In the genomic region with DNA sequence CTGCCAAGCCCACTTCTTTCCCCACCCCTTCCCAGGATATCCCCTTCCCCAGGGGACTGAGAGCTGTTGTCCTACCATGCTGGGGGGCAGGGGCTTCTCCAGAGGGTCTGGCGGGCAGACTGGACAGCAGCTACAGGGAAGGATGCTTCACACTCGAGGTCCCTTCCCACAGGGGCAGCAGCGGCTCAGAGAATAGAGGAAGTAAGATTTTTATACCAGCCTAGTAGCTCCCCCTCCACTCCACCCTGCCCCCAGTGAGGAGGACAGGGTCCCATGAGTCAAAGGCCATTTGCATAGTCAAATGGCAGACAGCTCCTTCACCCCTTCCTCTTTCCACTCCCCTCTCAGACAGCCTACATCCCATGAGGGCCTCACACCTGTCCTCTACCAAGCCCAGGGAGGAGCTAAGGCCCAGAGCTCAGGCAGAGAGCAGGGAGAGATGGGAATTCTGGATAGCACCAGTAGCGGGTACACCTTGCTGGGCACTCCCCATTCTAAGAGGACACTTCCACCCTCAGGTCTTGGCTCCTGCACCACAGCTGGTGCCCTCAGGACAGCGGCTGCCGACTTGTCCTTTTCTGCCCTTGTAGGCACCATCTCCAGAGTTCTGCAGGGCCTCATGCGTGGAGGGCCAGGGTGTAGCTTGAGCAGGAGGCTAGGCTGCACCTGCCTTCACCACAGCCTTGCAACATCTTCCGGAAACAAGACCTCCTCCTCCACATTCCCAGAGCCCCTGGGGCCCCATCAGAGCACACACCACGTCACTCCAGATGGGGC, we compare ENCODE assay signal across 8 cellular contexts. TPM values are rescaled to one million over a fixed set of nuclear protein-coding genes. Genes with fewer than 3 reads are reported as not detected.
DNase-seq lines count a peak whose midpoint lies in the region; ATAC-seq and TF ChIP-seq lines count a peak whose summit lies in the region.

A gene with protein sequence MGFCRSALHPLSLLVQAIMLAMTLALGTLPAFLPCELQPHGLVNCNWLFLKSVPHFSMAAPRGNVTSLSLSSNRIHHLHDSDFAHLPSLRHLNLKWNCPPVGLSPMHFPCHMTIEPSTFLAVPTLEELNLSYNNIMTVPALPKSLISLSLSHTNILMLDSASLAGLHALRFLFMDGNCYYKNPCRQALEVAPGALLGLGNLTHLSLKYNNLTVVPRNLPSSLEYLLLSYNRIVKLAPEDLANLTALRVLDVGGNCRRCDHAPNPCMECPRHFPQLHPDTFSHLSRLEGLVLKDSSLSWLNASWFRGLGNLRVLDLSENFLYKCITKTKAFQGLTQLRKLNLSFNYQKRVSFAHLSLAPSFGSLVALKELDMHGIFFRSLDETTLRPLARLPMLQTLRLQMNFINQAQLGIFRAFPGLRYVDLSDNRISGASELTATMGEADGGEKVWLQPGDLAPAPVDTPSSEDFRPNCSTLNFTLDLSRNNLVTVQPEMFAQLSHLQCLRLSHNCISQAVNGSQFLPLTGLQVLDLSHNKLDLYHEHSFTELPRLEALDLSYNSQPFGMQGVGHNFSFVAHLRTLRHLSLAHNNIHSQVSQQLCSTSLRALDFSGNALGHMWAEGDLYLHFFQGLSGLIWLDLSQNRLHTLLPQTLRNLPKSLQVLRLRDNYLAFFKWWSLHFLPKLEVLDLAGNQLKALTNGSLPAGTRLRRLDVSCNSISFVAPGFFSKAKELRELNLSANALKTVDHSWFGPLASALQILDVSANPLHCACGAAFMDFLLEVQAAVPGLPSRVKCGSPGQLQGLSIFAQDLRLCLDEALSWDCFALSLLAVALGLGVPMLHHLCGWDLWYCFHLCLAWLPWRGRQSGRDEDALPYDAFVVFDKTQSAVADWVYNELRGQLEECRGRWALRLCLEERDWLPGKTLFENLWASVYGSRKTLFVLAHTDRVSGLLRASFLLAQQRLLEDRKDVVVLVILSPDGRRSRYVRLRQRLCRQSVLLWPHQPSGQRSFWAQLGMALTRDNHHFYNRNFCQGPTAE (minus strand): TSS at position 194 of the 777 bp plus-strand sequence. CDS start 116 bp downstream, at position 78.

- TF ChIP-seq CTCF in CD8-positive, alpha-beta T cell (IDR thresholded peaks at IDR 0.05), result no peak
- TF ChIP-seq CTCF in Peyer's patch (IDR thresholded peaks at IDR 0.05) (no peak), adrenal gland (IDR thresholded peaks at IDR 0.05) (no peak)

- TF ChIP-seq POLR2A in Peyer's patch (IDR thresholded peaks at IDR 0.05) (no peak), adrenal gland (IDR thresholded peaks at IDR 0.05) (no peak)

- no peaks in the 10 kb centered on the region for H3K9me3 ChIP-seq in CD8-positive, alpha-beta T cell (ENCODE audit: low read length)
- H3K9me3 ChIP-seq in Peyer's patch (no peaks in the 10 kb centered on the region), adrenal gland (replicated peaks in 1 of 3) (no peaks in the 10 kb centered on the region)

- intact Hi-C loops in CD8-positive, alpha-beta T cell (cut with DNase I, micrococcal nuclease), result loop anchor here in 1 of 2 experiments (10.0 kb wide), 1 partner anchor 171 kb away; a partner anchor contains a TSS
- intact Hi-C loops in adrenal gland (cut with DNase I), result no loop called here

- peaks cover 68% of the 10 kb centered on the region for H3K4me1 Mint-ChIP-seq in CD8-positive, alpha-beta T cell (ENCODE audit: low read depth)
- peaks cover 51 to 62% (median 55%) of the 10 kb centered on the region in 3 donors for H3K4me1 Mint-ChIP-seq in naive B cell

- no peaks in the 10 kb centered on the region for H3K27me3 Mint-ChIP-seq in CD8-positive, alpha-beta T cell (ENCODE audit: low read depth)
- no peaks in the 10 kb centered on the region for H3K27me3 Mint-ChIP-seq in naive B cell

- no peaks in the 10 kb centered on the region for H3K27me3 ChIP-seq in CD8-positive, alpha-beta T cell (ENCODE audit: insufficient read depth, low read length)
- H3K27me3 ChIP-seq in Peyer's patch, result no peaks in the 10 kb centered on the region
- no peaks in the 10 kb centered on the region for H3K27me3 ChIP-seq in adrenal gland

- POLR2A ChIA-PET in CD8-positive, alpha-beta T cell (lab: Charles Lee), result interaction anchor here (0.6 to 3.7 kb wide), 9 partner anchors 12 to 114 kb away, joined by 3 to 13 read pairs (median 4); a partner anchor contains a TSS

- H3K4me3 ChIP-seq in CD8-positive, alpha-beta T cell (ENCODE audit: low read depth, low read length), result peak within 1 kb of the TSS; percentile 14
- peak within 1 kb of the TSS in 2 of 4 donors; percentile 25 to 41 for H3K4me3 ChIP-seq in Peyer's patch
- H3K4me3 ChIP-seq in adrenal gland, result no peak within 1 kb of the TSS

- no peaks in the 10 kb centered on the region for H3K9me3 Mint-ChIP-seq in CD8-positive, alpha-beta T cell
- no peaks in the 10 kb centered on the region for H3K9me3 Mint-ChIP-seq in naive B cell

- peak; percentile 45 for ATAC-seq in CD8-positive, alpha-beta T cell
- ATAC-seq in GM19025 (IDR thresholded peaks at IDR 0.05; ENCODE audit: low read depth, unreplicated experiment) (peak; percentile 77), HG03060 (IDR thresholded peaks at IDR 0.05; ENCODE audit: low read depth, unreplicated experiment) (peak; percentile 74), naive B cell (ENCODE audit: low read depth in 2 of 2) (peak; percentile 95 to 96)

- H3K4me3 Mint-ChIP-seq in CD8-positive, alpha-beta T cell, result peak within 1 kb of the TSS; percentile 58
- peak within 1 kb of the TSS; percentile 79 to 95 (median 90) for H3K4me3 Mint-ChIP-seq in naive B cell

- H3K36me3 Mint-ChIP-seq in CD8-positive, alpha-beta T cell, result peaks cover 34% of the 10 kb centered on the region
- H3K36me3 Mint-ChIP-seq in naive B cell, result no peaks in the 10 kb centered on the region

- peak within 1 kb of the TSS; percentile 24 for H3K27ac ChIP-seq in CD8-positive, alpha-beta T cell (ENCODE audit: low read depth, low read length)
- H3K27ac ChIP-seq in Peyer's patch, result peak within 1 kb of the TSS in 3 of 4 donors; percentile 5 to 86 (median 84)
- no peak within 1 kb of the TSS for H3K27ac ChIP-seq in adrenal gland

- 73 to 87% (median 76%) methylated on average over 6 to 9 of the region's 9 CpGs for WGBS in adrenal gland, 4 donors

- DNase-seq in CD8-positive, alpha-beta T cell, result peak in 1 of 7 experiments; percentile 53
- DNase-seq in Peyer's patch, result peak; percentile 49 to 88 (median 87)
- DNase-seq in naive B cell, result peak; percentile 92
- no peak for DNase-seq in anterior cingulate cortex (lab: John Stamatoyannopoulos, UW)
- no peak for DNase-seq in adrenal gland
- DNase-seq in NK-92 (lab: John Stamatoyannopoulos, UW; ENCODE audit: unreplicated experiment), result no peak

- CTCF ChIA-PET in CD8-positive, alpha-beta T cell (lab: Charles Lee), result interaction anchor here (0.6 to 12.4 kb wide), 6 partner anchors 14 to 111 kb away, joined by 3 to 263 read pairs (median 4); no protein-coding TSS in a partner anchor

- H3K4me1 ChIP-seq in CD8-positive, alpha-beta T cell (ENCODE audit: insufficient read depth, low read length), result peaks cover 66% of the 10 kb centered on the region
- H3K4me1 ChIP-seq in Peyer's patch (peaks cover 0 to 29% (median 11%) of the 10 kb centered on the region in 4 donors), adrenal gland (replicated peaks in 1 of 2) (no peaks in the 10 kb centered on the region)

- peaks cover 21% of the 10 kb centered on the region for H3K36me3 ChIP-seq in CD8-positive, alpha-beta T cell (ENCODE audit: insufficient read depth, low read length)
- H3K36me3 ChIP-seq in Peyer's patch, result peaks cover 0 to 32% (median 3%) of the 10 kb centered on the region in 3 donors
- peaks cover 0 to 21% of the 10 kb centered on the region in 2 donors for H3K36me3 ChIP-seq in adrenal gland (replicated peaks in 1 of 2)

- H3K27ac Mint-ChIP-seq in CD8-positive, alpha-beta T cell, result peak within 1 kb of the TSS; percentile 80
- H3K27ac Mint-ChIP-seq in naive B cell, result peak within 1 kb of the TSS; percentile 93 to 99 (median 96)

RNA-seq across cellular contexts. Expression of the gene that starts here (rescaled TPM):
- total RNA-seq in CD8-positive, alpha-beta T cell, result under 1 TPM in 1 of 2 experiments, not detected in 1; 0.33 TPM
- total RNA-seq in Peyer's patch (1 to 10 TPM in 1 of 4 donors, under 1 TPM in 1, not detected in 2; 0.27 to 1.7 TPM), adrenal gland (under 1 TPM in 4 of 8 donors, not detected in 4; under 0.01 to 0.61 (median 0.17) TPM)
- polyA plus RNA-seq in naive B cell (ENCODE audit: low read depth in 6 of 6) (1 to 10 TPM in 5 of 6 donors, not detected in 1; 1.6 to 4.4 (median 3.8) TPM), adrenal gland (under 1 TPM in 2 of 3 donors, not detected in 1; 0.34 to 0.56 TPM)

Comparison
In these comparisons a context has a peak if more than half of its experiments do, and no peak if none do; other contexts are left out.
1. Peak in ATAC-seq, H3K4me3 ChIP-seq and H3K27ac ChIP-seq in CD8-positive, alpha-beta T cell; RNA of the gene not detected or under 1 TPM.
2. ATAC-seq: peak in every context shown above with its lines; median percentile 96 in naive B cell; 77 in GM19025; 74 in HG03060; 45 in CD8-positive, alpha-beta T cell.
3. DNase-seq: peak in Peyer's patch (3 of 3) and naive B cell (single experiment); none in anterior cingulate cortex (0 of 58), adrenal gland (0 of 7) and NK-92 (single experiment).
4. H3K27ac ChIP-seq: peak in Peyer's patch (3 of 4); none in adrenal gland (0 of 5).